In the genomic region with DNA sequence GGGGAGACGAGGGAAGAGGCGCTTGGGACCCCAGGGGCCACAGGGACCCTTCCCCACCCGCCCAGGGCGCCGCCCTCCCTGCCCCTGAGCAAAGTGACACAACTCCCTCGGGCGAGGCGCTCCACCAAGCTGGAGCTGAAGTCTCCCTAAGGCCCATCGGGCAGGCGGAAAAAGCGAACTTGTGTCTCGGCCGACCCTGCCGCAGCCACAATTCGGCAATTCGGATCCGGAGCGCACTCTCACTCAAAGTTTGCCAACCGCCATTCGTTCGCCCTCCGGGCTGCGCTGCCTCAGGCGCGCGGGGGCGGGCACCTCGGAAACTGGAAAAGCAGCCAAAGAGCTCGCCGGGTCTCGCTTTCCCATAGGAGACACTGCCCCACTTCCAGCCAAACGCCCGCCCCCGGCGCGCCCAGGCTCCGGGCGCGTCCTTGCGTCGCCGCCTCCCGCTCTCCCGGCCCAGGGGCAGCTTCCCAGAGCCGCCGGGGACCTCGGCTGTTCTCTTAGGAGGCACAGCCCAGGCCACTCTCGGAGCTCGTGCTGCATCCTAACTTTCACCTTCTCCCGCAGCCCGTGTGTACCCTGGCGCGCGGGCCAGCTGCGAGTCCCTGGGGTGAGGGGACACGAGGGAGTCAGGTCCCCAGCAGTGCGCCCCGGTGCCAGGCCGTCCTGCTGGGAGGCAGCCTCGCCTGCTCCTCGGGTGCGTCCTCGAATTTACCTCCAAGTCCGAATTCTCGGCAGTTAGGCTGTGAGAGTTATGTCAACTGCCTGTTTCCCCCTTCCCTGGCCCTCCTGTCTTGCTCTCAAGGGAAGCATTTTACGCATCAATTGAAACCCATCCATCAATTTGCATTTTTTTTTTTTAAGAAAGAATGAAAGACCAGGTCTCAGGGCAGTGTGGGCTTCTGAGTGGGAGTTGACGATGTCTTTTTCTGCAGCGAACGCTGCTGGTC, we compare ENCODE assay signal across 8 cellular contexts. TPM values are rescaled to one million over a fixed set of nuclear protein-coding genes. Genes with fewer than 3 reads are reported as not detected.
DNase-seq lines count a peak whose midpoint lies in the region; ATAC-seq, FAIRE-seq and TF ChIP-seq lines count a peak whose summit lies in the region.

No MANE protein-coding gene starts in this region.

- DNase-seq in A549 (ENCODE audit: low read depth in 1 of 2, low spot score in 1 of 2) (peak; percentile 33 to 72), NCI-H1105 treated with DMSO at 0.1 percent for 48 hours (lab: John Stamatoyannopoulos, UW) (peak; percentile 62), fibroblast of peridontal ligament (ENCODE audit: extremely low read depth) (peak; percentile 40), GM19240 (ENCODE audit: insufficient read length, low spot score) (no peak)
- DNase-seq in activated CD8-positive, alpha-beta memory T cell treated with anti-CD3 and anti-CD28 coated beads, Interleukin-2, amount 10 ng/mL, durations not matched to agents 7 days and 5 days = no peak
- peak in 2 of 9 donors; percentile 4 to 31 for DNase-seq in naive thymus-derived CD4-positive, alpha-beta T cell

- intact Hi-C loops in naive thymus-derived CD4-positive, alpha-beta T cell (cut with micrococcal nuclease) = loop anchor here (5.0 to 10.0 kb wide), 5 partner anchors 108 to 457 kb away; partner anchors contain the start of genes SS18 (in 2 of the 2) and TAF4B (in 1 of the 2)

- no peak for TF ChIP-seq RAD21 in A549 (conservative IDR thresholded peaks at IDR 0.05 in 1 of 2, IDR thresholded peaks at IDR 0.05 in 1 of 2)

- ATAC-seq in A549 = peak; percentile 51 to 75
- ATAC-seq in activated CD8-positive, alpha-beta memory T cell treated with anti-CD3 and anti-CD28 coated beads, Interleukin-2, amount 10 ng/mL, durations not matched to agents 7 days and 5 days = no peak
- ATAC-seq in naive thymus-derived CD4-positive, alpha-beta T cell = no peak
- ATAC-seq in HG03280 (IDR thresholded peaks at IDR 0.05; ENCODE audit: unreplicated experiment) = no peak

- no peaks in the 10 kb centered on the region for H3K9me3 Mint-ChIP-seq in activated CD8-positive, alpha-beta memory T cell treated with anti-CD3 and anti-CD28 coated beads, Interleukin-2, amount 10 ng/mL, durations not matched to agents 7 days and 5 days (ENCODE audit: low read depth)
- H3K9me3 Mint-ChIP-seq in naive thymus-derived CD4-positive, alpha-beta T cell = peaks cover 0 to 4% (median 0%) of the 10 kb centered on the region in 11 donors

- WGBS in A549 (ENCODE audit: missing lambda C conversion rate) = 13% methylated on average over 30 of the region's 69 CpGs

- no peak for TF ChIP-seq CTCF in A549 (IDR thresholded peaks at IDR 0.05)
- no peak for TF ChIP-seq CTCF in GM12875 (IDR thresholded peaks at IDR 0.05; ENCODE audit: borderline replicate concordance, insufficient read depth, low read depth, low read length)

- no peaks in the 10 kb centered on the region for H3K36me3 ChIP-seq in naive thymus-derived CD4-positive, alpha-beta T cell (ENCODE audit: control insufficient read depth in 2 of 3, insufficient read depth in 3 of 3, low read length in 3 of 3)

- no peaks in the 10 kb centered on the region for H3K9me3 ChIP-seq in A549
- H3K9me3 ChIP-seq in naive thymus-derived CD4-positive, alpha-beta T cell (ENCODE audit: control insufficient read depth in 2 of 3, low read length in 3 of 3) = no peaks in the 10 kb centered on the region

- peak overlapping the region; percentile 91 for H3K4me3 ChIP-seq in A549
- H3K4me3 ChIP-seq in GM12875 (ENCODE audit: low read depth, low read length) = peak overlapping the region; percentile 88
- H3K4me3 ChIP-seq in naive thymus-derived CD4-positive, alpha-beta T cell (ENCODE audit: low read length) = peak overlapping the region; percentile 41

- H3K27me3 Mint-ChIP-seq in activated CD8-positive, alpha-beta memory T cell treated with anti-CD3 and anti-CD28 coated beads, Interleukin-2, amount 10 ng/mL, durations not matched to agents 7 days and 5 days = peaks cover 53% of the 10 kb centered on the region
- H3K27me3 Mint-ChIP-seq in naive thymus-derived CD4-positive, alpha-beta T cell = peaks cover 36 to 56% (median 44%) of the 10 kb centered on the region in 5 donors

- FAIRE-seq in A549 (lab: Jason Lieb, UNC) = no peak

- H3K27ac ChIP-seq in A549 = peak overlapping the region; percentile 99 to 100
- H3K27ac ChIP-seq in naive thymus-derived CD4-positive, alpha-beta T cell (ENCODE audit: low read depth, low read length) = no peak overlapping the region

- CTCF ChIA-PET in A549 (lab: Yijun Ruan, JAX) = interaction anchor here (0.7 to 2.3 kb wide), 7 partner anchors 22 to 181 kb away, joined by 3 to 9 read pairs (median 4); no protein-coding TSS in a partner anchor
- CTCF ChIA-PET in activated CD8-positive, alpha-beta memory T cell treated with anti-CD3 and anti-CD28 coated beads, Interleukin-2, amount 10 ng/mL, durations not matched to agents 7 days and 5 days (lab: Charles Lee) = no interaction called here
- CTCF ChIA-PET in naive thymus-derived CD4-positive, alpha-beta T cell (lab: Charles Lee) = interaction anchor here (0.6 kb wide), 1 partner anchor 266 kb away, joined by 3 read pairs; no protein-coding TSS in a partner anchor

- peaks cover 9 to 10% of the 10 kb centered on the region in 2 donors for H3K27me3 ChIP-seq in naive thymus-derived CD4-positive, alpha-beta T cell (ENCODE audit: control insufficient read depth in 2 of 2, insufficient read depth in 2 of 2, low read length in 2 of 2)

- POLR2A ChIA-PET in A549 (lab: Yijun Ruan, JAX) = interaction anchor here (0.6 to 2.7 kb wide), 9 partner anchors 10 to 72 kb away, joined by 3 to 16 read pairs (median 4); no protein-coding TSS in a partner anchor
- POLR2A ChIA-PET in naive thymus-derived CD4-positive, alpha-beta T cell (lab: Charles Lee) = no interaction called here

- TF ChIP-seq POLR2A in A549 (IDR thresholded peaks at IDR 0.05; ENCODE audit: low read length) = peak; percentile 26

- H3K4me2 ChIP-seq in A549 = peak overlapping the region; percentile 81

- TF ChIP-seq EP300 in A549 (IDR thresholded peaks at IDR 0.05) = no peak

- peaks cover 3% of the 10 kb centered on the region for H3K36me3 Mint-ChIP-seq in activated CD8-positive, alpha-beta memory T cell treated with anti-CD3 and anti-CD28 coated beads, Interleukin-2, amount 10 ng/mL, durations not matched to agents 7 days and 5 days
- H3K36me3 Mint-ChIP-seq in naive thymus-derived CD4-positive, alpha-beta T cell = peaks cover 0 to 5% (median 0%) of the 10 kb centered on the region in 5 donors

- peaks cover 12% of the 10 kb centered on the region; the same call in 2 of the 3 replicates for H3K4me1 ChIP-seq in A549
- peaks cover 0 to 4% of the 10 kb centered on the region in 2 donors for H3K4me1 ChIP-seq in naive thymus-derived CD4-positive, alpha-beta T cell (ENCODE audit: control insufficient read depth in 2 of 2, insufficient read depth in 2 of 2, low read length in 2 of 2)

- H3K4me1 Mint-ChIP-seq in activated CD8-positive, alpha-beta memory T cell treated with anti-CD3 and anti-CD28 coated beads, Interleukin-2, amount 10 ng/mL, durations not matched to agents 7 days and 5 days = peaks cover 18% of the 10 kb centered on the region
- peaks cover 8 to 39% (median 31%) of the 10 kb centered on the region in 7 donors for H3K4me1 Mint-ChIP-seq in naive thymus-derived CD4-positive, alpha-beta T cell

- peak overlapping the region; percentile 58 for H3K4me3 Mint-ChIP-seq in activated CD8-positive, alpha-beta memory T cell treated with anti-CD3 and anti-CD28 coated beads, Interleukin-2, amount 10 ng/mL, durations not matched to agents 7 days and 5 days
- peak overlapping the region; percentile 67 to 92 (median 74) for H3K4me3 Mint-ChIP-seq in naive thymus-derived CD4-positive, alpha-beta T cell

- no peak overlapping the region for H3K27ac Mint-ChIP-seq in activated CD8-positive, alpha-beta memory T cell treated with anti-CD3 and anti-CD28 coated beads, Interleukin-2, amount 10 ng/mL, durations not matched to agents 7 days and 5 days
- H3K27ac Mint-ChIP-seq in naive thymus-derived CD4-positive, alpha-beta T cell = no peak overlapping the region

TF ChIP-seq in A549, 52 proteins besides CTCF, POLR2A, EP300 and RAD21:
- TF ChIP-seq HOXB5 (CRISPR knock-in tag; IDR thresholded peaks at IDR 0.05) (no peak), JUN (IDR thresholded peaks at IDR 0.05) (peak in 1 of 2 experiments; percentile 24; a peak in 2 of 5 replicates), EHF (CRISPR knock-in tag; IDR thresholded peaks at IDR 0.05) (0 out of 2 replicates have a peak, but pooled peaks have one; percentile 27)
- TF ChIP-seq, protein P1, sequence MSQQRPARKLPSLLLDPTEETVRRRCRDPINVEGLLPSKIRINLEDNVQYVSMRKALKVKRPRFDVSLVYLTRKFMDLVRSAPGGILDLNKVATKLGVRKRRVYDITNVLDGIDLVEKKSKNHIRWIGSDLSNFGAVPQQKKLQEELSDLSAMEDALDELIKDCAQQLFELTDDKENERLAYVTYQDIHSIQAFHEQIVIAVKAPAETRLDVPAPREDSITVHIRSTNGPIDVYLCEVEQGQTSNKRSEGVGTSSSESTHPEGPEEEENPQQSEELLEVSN (IDR thresholded peaks at IDR 0.05; ENCODE audit: borderline replicate concordance, low read depth) = peak; percentile 68

RNA-seq across cellular contexts. Expression of gene KCTD1, which starts 1.4 kb away (rescaled TPM):
- polyA plus RNA-seq in A549 (2011; rRNA removed) = 21.1 and 26.1 TPM in 2 replicates
- polyA plus RNA-seq in A549 (2012; cell fraction: cytosol; rRNA removed) = 29.8 and 35.5 TPM in 2 replicates
- 20.9 and 33.2 TPM in 2 replicates for polyA plus RNA-seq in A549 (2012; cell fraction: nucleus; rRNA removed)
- polyA plus RNA-seq in A549 (2017; fragmentation: RNase III; extraction: RNeasy Plus Mini Kit Qiagen cat#74134 plus additional on column Dnase treatment) = 32.1 to 37.3 TPM (median 35.4 TPM) in 3 replicates
- polyA minus RNA-seq in A549 (2011; rRNA and poly(A)+ RNA removed) = 33.6 and 34.5 TPM in 2 replicates
- 1 to 10 TPM; 4.1 to 5.6 TPM for total RNA-seq in activated CD8-positive, alpha-beta memory T cell treated with anti-CD3 and anti-CD28 coated beads, Interleukin-2, amount 10 ng/mL, durations not matched to agents 7 days and 5 days
- total RNA-seq in naive thymus-derived CD4-positive, alpha-beta T cell = 1 to 10 TPM; 2.1 to 4.5 (median 2.6) TPM
- polyA plus RNA-seq in naive thymus-derived CD4-positive, alpha-beta T cell = under 1 TPM; 0.19 to 0.36 TPM

Comparison
In these comparisons a context has a peak if more than half of its experiments do, and no peak if none do; other contexts are left out.
1. ATAC-seq: peak in A549 (2 of 2); none in activated CD8-positive, alpha-beta memory T cell treated with anti-CD3 and anti-CD28 coated beads, Interleukin-2, amount 10 ng/mL, durations not matched to agents 7 days and 5 days (single experiment), naive thymus-derived CD4-positive, alpha-beta T cell (single experiment) and HG03280 (single experiment).
2. DNase-seq: peak in A549 (2 of 2), NCI-H1105 treated with DMSO at 0.1 percent for 48 hours (single experiment) and fibroblast of peridontal ligament (single experiment); none in activated CD8-positive, alpha-beta memory T cell treated with anti-CD3 and anti-CD28 coated beads, Interleukin-2, amount 10 ng/mL, durations not matched to agents 7 days and 5 days (single experiment) and GM19240 (single experiment).
3. H3K4me3 ChIP-seq: peak in every context shown above with its lines; median percentile 91 in A549; 88 in GM12875; 41 in naive thymus-derived CD4-positive, alpha-beta T cell.